Comparison of ENCODE assay signal across 11 cellular contexts in genomic region chr1:55150880-55151582, GRCh38.
DNase-seq lines count a peak whose midpoint lies in the region; ATAC-seq and TF ChIP-seq lines count a peak whose summit lies in the region.
"Had no signal": no experiment of that assay in that cellular context is flagged by ENCODE, and none has a peak within 500 bp of the region (broad histone marks: within the 10 kb centered on the region; RNA-seq: fewer than 3 reads in every experiment).

No MANE protein-coding gene starts in this region.

- no peaks in the 10 kb centered on the region for H3K27me3 Mint-ChIP-seq in activated T-cell treated with anti-CD3 and anti-CD28 coated beads, Interleukin-2, amount 50 U/mL, for 4 hours (ENCODE audit: low read depth)
- no peaks in the 10 kb centered on the region for H3K27me3 Mint-ChIP-seq in activated T-helper 2 cell treated with anti-CD3 and anti-CD28 coated beads, Interferon-gamma antibody, Interleukin-2, Interleukin-4, amounts not matched to agents 10 μg/mL and 5 μg/mL and 100 μg/mL, durations not matched to agents 14 hours and 24 hours and 36 hours (ENCODE audit: low read depth)
- H3K27me3 Mint-ChIP-seq in stimulated activated naive CD8-positive, alpha-beta T cell treated with anti-CD3 and anti-CD28 coated beads, Interleukin-15, Interleukin-2, amounts not matched to agents 100 ng/mL and 50 ng/mL, for 24 hours, result no peaks in the 10 kb centered on the region

- CTCF ChIA-PET in A673 (lab: Charles Lee), result no interaction called here

- peak; percentile 89 to 94 for ATAC-seq in activated T-cell treated with anti-CD3 and anti-CD28 coated beads, Interleukin-2, amount 50 U/mL, for 4 hours
- ATAC-seq in HG03066 (IDR thresholded peaks at IDR 0.05; ENCODE audit: low read depth, unreplicated experiment), result peak; percentile 92

- H3K36me3 ChIP-seq in esophagus squamous epithelium (peaks cover 6 to 90% (median 7%) of the 10 kb centered on the region in 3 donors), A673 (ENCODE audit: insufficient read depth, low read length, poor library complexity, severe bottlenecking) (peaks cover 46% of the 10 kb centered on the region)
- H3K36me3 ChIP-seq: uterus had no signal

- H3K4me1 ChIP-seq in esophagus squamous epithelium (no peaks in the 10 kb centered on the region), A673 (ENCODE audit: insufficient read depth, low read length, poor library complexity, severe bottlenecking) (no peaks in the 10 kb centered on the region)
- H3K4me1 ChIP-seq: uterus had no signal

- H3K27ac Mint-ChIP-seq in activated T-helper 2 cell treated with anti-CD3 and anti-CD28 coated beads, Interferon-gamma antibody, Interleukin-2, Interleukin-4, amounts not matched to agents 10 μg/mL and 5 μg/mL and 100 μg/mL, durations not matched to agents 14 hours and 24 hours and 36 hours, result peak overlapping the region; percentile 91
- H3K27ac Mint-ChIP-seq in stimulated activated naive CD8-positive, alpha-beta T cell treated with anti-CD3 and anti-CD28 coated beads, Interleukin-15, Interleukin-2, amounts not matched to agents 100 ng/mL and 50 ng/mL, for 24 hours, result peak overlapping the region; percentile 95

- no peak overlapping the region for H3K27ac ChIP-seq in esophagus squamous epithelium
- no peak overlapping the region for H3K27ac ChIP-seq in A673 (ENCODE audit: low read depth, low read length, poor library complexity, severe bottlenecking)
- H3K27ac ChIP-seq: uterus had no signal

- TF ChIP-seq CTCF in esophagus squamous epithelium (IDR thresholded peaks at IDR 0.05) (no peak), A673 (conservative IDR thresholded peaks at IDR 0.05; ENCODE audit: low read depth, low read length) (no peak)

- no peak for TF ChIP-seq POLR2A in esophagus squamous epithelium (IDR thresholded peaks at IDR 0.05)

- POLR2A ChIA-PET in A673 (lab: Charles Lee; ENCODE audit: low non-redundant PET), result no interaction called here

- peaks cover 34% of the 10 kb centered on the region for H3K4me1 Mint-ChIP-seq in activated T-cell treated with anti-CD3 and anti-CD28 coated beads, Interleukin-2, amount 50 U/mL, for 4 hours (ENCODE audit: low read depth)
- peaks cover 20% of the 10 kb centered on the region for H3K4me1 Mint-ChIP-seq in activated T-helper 2 cell treated with anti-CD3 and anti-CD28 coated beads, Interferon-gamma antibody, Interleukin-2, Interleukin-4, amounts not matched to agents 10 μg/mL and 5 μg/mL and 100 μg/mL, durations not matched to agents 14 hours and 24 hours and 36 hours (ENCODE audit: low read depth)
- peaks cover 31% of the 10 kb centered on the region for H3K4me1 Mint-ChIP-seq in stimulated activated naive CD8-positive, alpha-beta T cell treated with anti-CD3 and anti-CD28 coated beads, Interleukin-15, Interleukin-2, amounts not matched to agents 100 ng/mL and 50 ng/mL, for 24 hours (ENCODE audit: low read depth)

- no peak for DNase-seq in activated T-cell treated with anti-CD3 and anti-CD28 coated beads, Interleukin-2, amount 50 U/mL, for 4 hours
- DNase-seq in activated T-cell treated with anti-CD3 and anti-CD28 coated beads for 4 hours (no peak), esophagus squamous epithelium (lab: John Stamatoyannopoulos, UW) (no peak), DMS 273 (lab: John Stamatoyannopoulos, UW; ENCODE audit: unreplicated experiment) (no peak), A673 (ENCODE audit: low spot score) (no peak)
- DNase-seq in activated T-helper 2 cell treated with anti-CD3 and anti-CD28 coated beads, Interferon-gamma antibody, Interleukin-2, Interleukin-4, amounts not matched to agents 10 μg/mL and 5 μg/mL and 100 μg/mL, durations not matched to agents 14 hours and 24 hours and 36 hours (ENCODE audit: low spot score), result no peak
- DNase-seq: glutamatergic neuron, NCI-H69, uterus had no signal

- no peak overlapping the region for H3K4me3 ChIP-seq in esophagus squamous epithelium
- no peak overlapping the region for H3K4me3 ChIP-seq in A673 (ENCODE audit: low read depth, low read length, poor library complexity, severe bottlenecking)
- H3K4me3 ChIP-seq: uterus had no signal

- no peaks in the 10 kb centered on the region for H3K9me3 Mint-ChIP-seq in activated T-cell treated with anti-CD3 and anti-CD28 coated beads, Interleukin-2, amount 50 U/mL, for 4 hours
- H3K9me3 Mint-ChIP-seq in activated T-helper 2 cell treated with anti-CD3 and anti-CD28 coated beads, Interferon-gamma antibody, Interleukin-2, Interleukin-4, amounts not matched to agents 10 μg/mL and 5 μg/mL and 100 μg/mL, durations not matched to agents 14 hours and 24 hours and 36 hours, result no peaks in the 10 kb centered on the region
- no peaks in the 10 kb centered on the region for H3K9me3 Mint-ChIP-seq in stimulated activated naive CD8-positive, alpha-beta T cell treated with anti-CD3 and anti-CD28 coated beads, Interleukin-15, Interleukin-2, amounts not matched to agents 100 ng/mL and 50 ng/mL, for 24 hours

- H3K36me3 Mint-ChIP-seq in activated T-cell treated with anti-CD3 and anti-CD28 coated beads, Interleukin-2, amount 50 U/mL, for 4 hours (ENCODE audit: insufficient read depth), result peaks cover 26% of the 10 kb centered on the region
- H3K36me3 Mint-ChIP-seq in activated T-helper 2 cell treated with anti-CD3 and anti-CD28 coated beads, Interferon-gamma antibody, Interleukin-2, Interleukin-4, amounts not matched to agents 10 μg/mL and 5 μg/mL and 100 μg/mL, durations not matched to agents 14 hours and 24 hours and 36 hours (ENCODE audit: low read depth), result peaks cover 58% of the 10 kb centered on the region
- H3K36me3 Mint-ChIP-seq in stimulated activated naive CD8-positive, alpha-beta T cell treated with anti-CD3 and anti-CD28 coated beads, Interleukin-15, Interleukin-2, amounts not matched to agents 100 ng/mL and 50 ng/mL, for 24 hours (ENCODE audit: low read depth), result peaks cover 71% of the 10 kb centered on the region

- H3K9me3 ChIP-seq in esophagus squamous epithelium (no peaks in the 10 kb centered on the region), A673 (ENCODE audit: low read depth, low read length, poor library complexity, severe bottlenecking) (no peaks in the 10 kb centered on the region)
- H3K9me3 ChIP-seq: uterus had no signal

- intact Hi-C loops in activated T-helper 2 cell treated with anti-CD3 and anti-CD28 coated beads, Interferon-gamma antibody, Interleukin-2, Interleukin-4, amounts not matched to agents 10 μg/mL and 5 μg/mL and 100 μg/mL, durations not matched to agents 14 hours and 24 hours and 36 hours (cut with micrococcal nuclease), result loop anchor here (1.0 kb wide), 1 partner anchor 11 kb away; no protein-coding TSS in a partner anchor
- intact Hi-C loops in esophagus squamous epithelium (cut with DNase I), result no loop called here
- intact Hi-C loops in A673 (cut with micrococcal nuclease; ENCODE audit: unreplicated experiment), result no loop called here

- BruUV-seq in A673 (replicated peaks; lab: Mats Ljungman, UMichigan), result no TSS peak

- H3K4me3 Mint-ChIP-seq in activated T-cell treated with anti-CD3 and anti-CD28 coated beads, Interleukin-2, amount 50 U/mL, for 4 hours, result peak overlapping the region; percentile 51
- peak overlapping the region; percentile 68 for H3K4me3 Mint-ChIP-seq in activated T-helper 2 cell treated with anti-CD3 and anti-CD28 coated beads, Interferon-gamma antibody, Interleukin-2, Interleukin-4, amounts not matched to agents 10 μg/mL and 5 μg/mL and 100 μg/mL, durations not matched to agents 14 hours and 24 hours and 36 hours (ENCODE audit: low read depth)
- H3K4me3 Mint-ChIP-seq in stimulated activated naive CD8-positive, alpha-beta T cell treated with anti-CD3 and anti-CD28 coated beads, Interleukin-15, Interleukin-2, amounts not matched to agents 100 ng/mL and 50 ng/mL, for 24 hours, result peak overlapping the region; percentile 73

- H3K27me3 ChIP-seq in esophagus squamous epithelium (no peaks in the 10 kb centered on the region), A673 (replicated peaks; ENCODE audit: insufficient read depth, low read depth, low read length, poor library complexity) (no peaks in the 10 kb centered on the region)
- H3K27me3 ChIP-seq: uterus had no signal

- WGBS in esophagus squamous epithelium, 2 donors, result 52 to 72% methylated on average over 2 of the region's 2 CpGs
